ENCODE assay signal across 26 cellular contexts in the genomic region with DNA sequence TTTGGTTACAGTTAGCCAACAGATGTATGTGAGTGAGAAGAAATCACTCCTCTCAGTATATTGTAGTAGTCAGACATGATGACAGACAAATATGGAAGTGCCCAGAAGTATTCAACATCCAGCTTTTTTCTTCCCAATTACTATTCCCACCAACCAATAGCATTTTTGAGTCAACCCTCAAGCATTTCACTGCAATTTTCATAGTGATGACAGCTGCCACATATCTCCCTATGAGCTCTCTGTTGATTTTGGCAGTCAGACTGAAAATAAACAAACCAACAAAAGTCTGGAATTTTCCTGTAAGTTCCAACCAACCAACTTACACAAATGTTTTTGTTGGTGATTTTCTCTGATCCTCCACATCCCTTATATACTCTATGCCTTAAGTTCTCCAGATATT. TPM values are rescaled to one million over a fixed set of nuclear protein-coding genes. Genes with fewer than 3 reads are reported as not detected.
DNase-seq lines count a peak whose midpoint lies in the region; ATAC-seq and TF ChIP-seq lines count a peak whose summit lies in the region.
"Had no signal": no experiment of that assay in that cellular context is flagged by ENCODE, and none has a peak within 500 bp of the region (broad histone marks: within the 10 kb centered on the region; RNA-seq: fewer than 3 reads in every experiment).

No MANE protein-coding gene starts in this region.

- H3K36me3 ChIP-seq in PC-3 (ENCODE audit: low read depth, low read length) (no peaks in the 10 kb centered on the region), fibroblast of lung (ENCODE audit: control insufficient read depth, insufficient read depth, low read length) (no peaks in the 10 kb centered on the region)
- H3K36me3 ChIP-seq: BE2C, left lung, MG63, spleen, transverse colon had no signal

- TF ChIP-seq CTCF in AG10803 (conservative IDR thresholded peaks at IDR 0.05; ENCODE audit: low read length) (no peak), PC-3 (conservative IDR thresholded peaks at IDR 0.05; ENCODE audit: low read depth, low read length) (no peak), fibroblast of lung (conservative IDR thresholded peaks at IDR 0.05 in 1 of 2, IDR thresholded peaks at IDR 0.05 in 1 of 2; ENCODE audit: low read depth in 1 of 2, low read length in 2 of 2) (no peak)

- H3K79me2 ChIP-seq in PC-3 (ENCODE audit: low read length) (no peaks in the 10 kb centered on the region), fibroblast of lung (ENCODE audit: control insufficient read depth, insufficient read depth, low read length) (no peaks in the 10 kb centered on the region)

- H3F3A ChIP-seq in PC-3 (ENCODE audit: low read length, unreplicated experiment) = no peaks in the 10 kb centered on the region

- no peaks in the 10 kb centered on the region for H3K9me2 ChIP-seq in PC-3 (replicated peaks; ENCODE audit: low read length)

- no TSS peak for BruUV-seq in PC-3 (replicated peaks; lab: Mats Ljungman, UMichigan)

- intact Hi-C loops in PC-3 (cut with micrococcal nuclease) = no loop called here

- H2AFZ ChIP-seq in PC-3 (ENCODE audit: low read length) (no peak overlapping the region), fibroblast of lung (ENCODE audit: low read length) (no peak overlapping the region)

- CTCF ChIA-PET in PC-3 (lab: Charles Lee) = no interaction called here

- no peak overlapping the region for H3K9ac ChIP-seq in PC-3 (ENCODE audit: low read length)
- H3K9ac ChIP-seq in fibroblast of lung (ENCODE audit: insufficient read depth, low read length) = no peak overlapping the region

- POLR2A ChIA-PET in PC-3 (lab: Charles Lee; ENCODE audit: unreplicated experiment) = no interaction called here

- H3K9me3 ChIP-seq in PC-3 (ENCODE audit: low read length) (no peaks in the 10 kb centered on the region), fibroblast of lung (ENCODE audit: control insufficient read depth, insufficient read depth, low read depth, low read length) (no peaks in the 10 kb centered on the region)
- H3K9me3 ChIP-seq: BE2C, left lung, MG63, spleen, transverse colon had no signal

- H3K4me2 ChIP-seq in PC-3 (ENCODE audit: low read length) (no peak overlapping the region), fibroblast of lung (ENCODE audit: extremely low read depth, insufficient read depth, low read length) (no peak overlapping the region)

- H3K27ac ChIP-seq in PC-3 (ENCODE audit: low read length) (no peak overlapping the region), fibroblast of lung (ENCODE audit: insufficient read depth, low read length) (no peak overlapping the region)
- H3K27ac ChIP-seq: left lung, spleen, transverse colon had no signal

- no peaks in the 10 kb centered on the region for H4K20me1 ChIP-seq in PC-3 (ENCODE audit: low read length)
- H4K20me1 ChIP-seq in fibroblast of lung (ENCODE audit: control insufficient read depth, extremely low read depth, insufficient read depth, low read length) = no peaks in the 10 kb centered on the region

- no peak overlapping the region for H3K4me3 ChIP-seq in AG10803 (ENCODE audit: low read length)
- H3K4me3 ChIP-seq in PC-3 (ENCODE audit: low read length) = no peak overlapping the region
- no peak overlapping the region for H3K4me3 ChIP-seq in fibroblast of lung (replicated peaks in 1 of 4; ENCODE audit: control extremely low read depth in 1 of 4, insufficient read depth in 1 of 4, low read depth in 3 of 4, low read length in 4 of 4)
- H3K4me3 ChIP-seq: left lung, MG63, spleen, transverse colon had no signal

- no peaks in the 10 kb centered on the region for H3K4me1 ChIP-seq in PC-3 (ENCODE audit: insufficient read depth, low read length)
- no peaks in the 10 kb centered on the region for H3K4me1 ChIP-seq in fibroblast of lung (ENCODE audit: control insufficient read depth, extremely low read depth, insufficient read depth, low read length)
- H3K4me1 ChIP-seq: left lung, spleen, transverse colon had no signal

- H3K27me3 ChIP-seq in PC-3 (ENCODE audit: low read length) (no peaks in the 10 kb centered on the region), fibroblast of lung (ENCODE audit: control insufficient read depth, insufficient read depth, low read length) (no peaks in the 10 kb centered on the region)
- H3K27me3 ChIP-seq: BE2C, left lung, MG63, spleen, transverse colon had no signal

- DNase-seq in AG10803 (ENCODE audit: low read depth) (peak; percentile 2), PC-3 (peak; percentile 22), fibroblast of lung (ENCODE audit: low read depth in 2 of 2) (peak; percentile 7 to 35), non-pigmented ciliary epithelial cell (ENCODE audit: low read depth) (peak; percentile 4), NCI-H1048 (lab: John Stamatoyannopoulos, UW) (no peak), NCI-H524 treated with DMSO at 0.1 percent for 48 hours (lab: John Stamatoyannopoulos, UW) (no peak)
- no peak for DNase-seq in activated CD8-positive, alpha-beta memory T cell treated with anti-CD3 and anti-CD28 coated beads, Interleukin-2, amount 50 U/mL, for 4 hours
- DNase-seq: activated CD4-positive, alpha-beta memory T cell treated with anti-CD3 and anti-CD28 coated beads, Interleukin-2, amount 10 ng/mL, durations not matched to agents 7 days and 5 days; activated CD4-positive, CD25-positive, alpha-beta regulatory T cell treated with anti-CD3 and anti-CD28 coated beads, Interleukin-2, amount 50 U/mL, for 72 hours; activated naive CD8-positive, alpha-beta T cell treated with anti-CD3 and anti-CD28 coated beads for 36 hours; BE2C; CD8-positive, alpha-beta memory T cell; cerebellar nuclear complex; H9; hypothalamus; immature natural killer cell; left lung; MG63; naive B cell; NCI-H2107; occipital lobe; RPMI8226; spleen; transverse colon had no signal

- ATAC-seq in PC-3 = no peak; the same call in 1 of the 2 replicates
- ATAC-seq in HG03469 (IDR thresholded peaks at IDR 0.05; ENCODE audit: unreplicated experiment) = no peak
- ATAC-seq: left lung had no signal

RNA-seq across cellular contexts. Expression of a gene that starts 8.2 kb away (rescaled TPM):
- total RNA-seq in PC-3 (2014; rRNA removed) = 0.87 and 1.0 TPM in 2 replicates
- 3.1 and 5.0 TPM in 2 replicates for total RNA-seq in fibroblast of lung
- polyA plus RNA-seq in fibroblast of lung = 3.3 and 5.2 TPM in 2 replicates
- 2.2 and 2.8 TPM in 2 replicates for polyA plus RNA-seq in fibroblast of lung (2012)
- polyA minus RNA-seq in fibroblast of lung (ENCODE audit: low replicate concordance) = 0.16 TPM in 1 of 2 replicates, not detected in the other
- total RNA-seq: activated CD4-positive, alpha-beta memory T cell treated with anti-CD3 and anti-CD28 coated beads, Interleukin-2, amount 10 ng/mL, durations not matched to agents 7 days and 5 days; activated naive CD8-positive, alpha-beta T cell treated with anti-CD3 and anti-CD28 coated beads for 36 hours; CD8-positive, alpha-beta memory T cell; T-helper 1 cell treated with Interleukin-12 subunit alpha and Interleukin-12 subunit beta and Interleukin-4 antibody, amounts not matched to agents 30 ng/mL and 1 ng/mL, for 36 hours had no signal
- polyA plus RNA-seq: CD8-positive, alpha-beta memory T cell; immature natural killer cell had no signal

Comparison
In these comparisons a context has a peak if more than half of its experiments do, and no peak if none do; other contexts are left out.
1. DNase-seq: peak in AG10803 (single experiment), PC-3 (single experiment), fibroblast of lung (2 of 2) and non-pigmented ciliary epithelial cell (single experiment); none in NCI-H1048 (single experiment), activated CD8-positive, alpha-beta memory T cell treated with anti-CD3 and anti-CD28 coated beads, Interleukin-2, amount 50 U/mL, for 4 hours (single experiment) and NCI-H524 treated with DMSO at 0.1 percent for 48 hours (single experiment).